Comparison of ENCODE assay signal across 9 cellular contexts in genomic region chr15:74307827-74308642, GRCh38. TPM values are rescaled to one million over a fixed set of nuclear protein-coding genes. Genes with fewer than 3 reads are reported as not detected.
DNase-seq lines count a peak whose midpoint lies in the region; ATAC-seq and TF ChIP-seq lines count a peak whose summit lies in the region.
"Had no signal": no experiment of that assay in that cellular context is flagged by ENCODE, and none has a peak within 500 bp of the region (broad histone marks: within the 10 kb centered on the region; RNA-seq: fewer than 3 reads in every experiment).

No MANE protein-coding gene starts in this region.

- TF ChIP-seq CTCF in OCI-LY1 (IDR thresholded peaks at IDR 0.05; ENCODE audit: low read length) (peak; percentile 58), brain microvascular endothelial cell (IDR thresholded peaks at IDR 0.05; ENCODE audit: low read depth, low read length, missing control alignments) (peak; percentile 93), omental fat pad (IDR thresholded peaks at IDR 0.05) (no peak)

- H3F3A ChIP-seq in OCI-LY1 (ENCODE audit: insufficient read depth, low read length) = no peaks in the 10 kb centered on the region

- H3K4me1 Mint-ChIP-seq in stimulated activated memory B cell treated with anti-CD40 and anti-IgM and Interleukin-4, amounts not matched to agents 10 μg/mL and 1 μg/mL and 100 μg/mL, for 72 hours = peaks cover under 1% of the 10 kb centered on the region

- no peaks in the 10 kb centered on the region for H3K79me2 ChIP-seq in OCI-LY1 (ENCODE audit: insufficient read depth, low read length)

- H3K9ac ChIP-seq in OCI-LY1 (ENCODE audit: low read length) = no peak overlapping the region

- peak; percentile 36 for DNase-seq in DMS79 (lab: John Stamatoyannopoulos, UW)
- peak; percentile 68 for DNase-seq in HuH-7 (ENCODE audit: low spot score)
- DNase-seq in brain microvascular endothelial cell = peak; percentile 47
- peak; percentile 80 for DNase-seq in islet precursor cell
- no peak for DNase-seq in stimulated activated naive CD4-positive, alpha-beta T cell treated with Interleukin-2 at 50 U/mL for 16 hours (lab: John Stamatoyannopoulos, UW)
- no peak for DNase-seq in omental fat pad (ENCODE audit: low spot score)

- H4K20me1 ChIP-seq in OCI-LY1 (ENCODE audit: insufficient read depth, low read length) = no peaks in the 10 kb centered on the region

- H3K4me1 ChIP-seq in OCI-LY1 (ENCODE audit: insufficient read depth, low read length, severe bottlenecking) = no peaks in the 10 kb centered on the region

- no peak overlapping the region for H3K27ac Mint-ChIP-seq in stimulated activated memory B cell treated with anti-CD40 and anti-IgM and Interleukin-4, amounts not matched to agents 10 μg/mL and 1 μg/mL and 100 μg/mL, for 72 hours
- H3K27ac Mint-ChIP-seq: T-helper 1 cell treated with Interleukin-12 subunit alpha and Interleukin-12 subunit beta and Interleukin-4 antibody, amounts not matched to agents 30 μg/mL and 1 μg/mL, for 36 hours had no signal

- no peak overlapping the region for H2AFZ ChIP-seq in OCI-LY1 (ENCODE audit: low read length)

- in situ Hi-C loops in brain microvascular endothelial cell (cut with HindIII; ENCODE audit: low pct_ligation_motif_present, low sequenced_read_pairs) = loop anchor here (25.0 kb wide), 1 partner anchor 196 kb away; no protein-coding TSS in a partner anchor

- H3K4me3 ChIP-seq in OCI-LY1 (ENCODE audit: low read depth, low read length, poor library complexity, severe bottlenecking) (no peak overlapping the region), brain microvascular endothelial cell (ENCODE audit: low read depth, low read length) (no peak overlapping the region)

- H3K36me3 Mint-ChIP-seq in stimulated activated memory B cell treated with anti-CD40 and anti-IgM and Interleukin-4, amounts not matched to agents 10 μg/mL and 1 μg/mL and 100 μg/mL, for 72 hours = no peaks in the 10 kb centered on the region

- H3K27me3 ChIP-seq in OCI-LY1 (ENCODE audit: insufficient read depth, low read length) (no peaks in the 10 kb centered on the region; the same call in 1 of the 2 replicates), brain microvascular endothelial cell (replicated peaks) (peaks cover 18% of the 10 kb centered on the region)

- H3K36me3 ChIP-seq in OCI-LY1 (ENCODE audit: insufficient read depth, low read length) (no peaks in the 10 kb centered on the region), brain microvascular endothelial cell (replicated peaks) (no peaks in the 10 kb centered on the region)

- H3K27me3 Mint-ChIP-seq in stimulated activated memory B cell treated with anti-CD40 and anti-IgM and Interleukin-4, amounts not matched to agents 10 μg/mL and 1 μg/mL and 100 μg/mL, for 72 hours = peaks cover 70% of the 10 kb centered on the region

- H3K9me3 ChIP-seq in OCI-LY1 (ENCODE audit: low read length) = no peaks in the 10 kb centered on the region

- H3K27ac ChIP-seq in OCI-LY1 (ENCODE audit: low read depth, low read length, poor library complexity, severe bottlenecking) (no peak overlapping the region), brain microvascular endothelial cell (no peak overlapping the region)

- ATAC-seq in stimulated activated memory B cell treated with anti-CD40 and anti-IgM and Interleukin-4, amounts not matched to agents 10 μg/mL and 1 μg/mL and 100 μg/mL, for 72 hours = peak; percentile 60
- ATAC-seq in omental fat pad (ENCODE audit: low FRiP score) = no peak

- no peaks in the 10 kb centered on the region for H3K9me3 Mint-ChIP-seq in stimulated activated memory B cell treated with anti-CD40 and anti-IgM and Interleukin-4, amounts not matched to agents 10 μg/mL and 1 μg/mL and 100 μg/mL, for 72 hours
- H3K9me3 Mint-ChIP-seq: T-helper 1 cell treated with Interleukin-12 subunit alpha and Interleukin-12 subunit beta and Interleukin-4 antibody, amounts not matched to agents 30 μg/mL and 1 μg/mL, for 36 hours had no signal

- no peak overlapping the region for H3K4me2 ChIP-seq in OCI-LY1 (ENCODE audit: low read length)

- no peaks in the 10 kb centered on the region for H3K9me2 ChIP-seq in OCI-LY1 (ENCODE audit: low read depth, low read length)

- H3K4me3 Mint-ChIP-seq in stimulated activated memory B cell treated with anti-CD40 and anti-IgM and Interleukin-4, amounts not matched to agents 10 μg/mL and 1 μg/mL and 100 μg/mL, for 72 hours = no peak overlapping the region
- H3K4me3 Mint-ChIP-seq: T-helper 1 cell treated with Interleukin-12 subunit alpha and Interleukin-12 subunit beta and Interleukin-4 antibody, amounts not matched to agents 30 μg/mL and 1 μg/mL, for 36 hours had no signal

RNA-seq across cellular contexts. Expression of gene CYP11A1, which starts 59.4 kb away (rescaled TPM):
- total RNA-seq in omental fat pad = 1 to 10 TPM; 1.3 to 4.8 (median 1.4) TPM

Comparison
In these comparisons a context has a peak if more than half of its experiments do, and no peak if none do; other contexts are left out.
1. DNase-seq: peak in DMS79 (single experiment), HuH-7 (single experiment), brain microvascular endothelial cell (single experiment) and islet precursor cell (single experiment); none in stimulated activated naive CD4-positive, alpha-beta T cell treated with Interleukin-2 at 50 U/mL for 16 hours (single experiment) and omental fat pad (single experiment).
2. CTCF ChIP-seq: peak in OCI-LY1 (single experiment) and brain microvascular endothelial cell (single experiment); none in omental fat pad (0 of 3).